ENCODE assay signal across 19 cellular contexts in the genomic region with DNA sequence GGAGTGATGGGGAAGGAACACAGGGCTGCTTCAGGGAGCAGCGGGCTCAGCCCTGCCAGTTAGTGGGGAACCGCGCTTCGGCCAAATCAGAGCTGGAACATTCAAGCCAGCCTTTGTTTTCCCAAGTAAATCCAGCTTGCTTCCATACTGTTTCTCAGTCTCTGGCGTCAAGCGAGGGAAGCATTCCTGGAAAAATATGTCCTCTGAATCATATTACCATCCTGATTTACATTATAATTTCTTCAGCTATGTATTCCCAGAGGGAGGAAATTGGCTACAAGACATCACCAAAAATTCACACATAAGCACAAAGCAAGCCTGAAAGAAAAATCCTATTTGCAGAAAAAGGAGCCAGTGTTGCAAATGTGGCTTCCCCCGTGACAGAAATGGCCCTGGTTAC.
DNase-seq lines count a peak whose midpoint lies in the region; ATAC-seq and TF ChIP-seq lines count a peak whose summit lies in the region.
"Had no signal": no experiment of that assay in that cellular context is flagged by ENCODE, and none has a peak within 500 bp of the region (broad histone marks: within the 10 kb centered on the region; RNA-seq: fewer than 3 reads in every experiment).

No MANE protein-coding gene starts in this region.

- H3K9me3 Mint-ChIP-seq in WTC11, result peaks cover 46% of the 10 kb centered on the region

- no peak overlapping the region for H4K8ac ChIP-seq in neuronal stem cell (ENCODE audit: low read depth, low read length)

- no peak overlapping the region for H2BK15ac ChIP-seq in neuronal stem cell (ENCODE audit: low read length)

- H3K4ac ChIP-seq in neuronal stem cell (ENCODE audit: low read length), result no peak overlapping the region

- H3K4me3 Mint-ChIP-seq in WTC11, result no peak overlapping the region

- no peak overlapping the region for H3K27ac ChIP-seq in neuronal stem cell (replicated peaks; ENCODE audit: low read length)
- H3K27ac ChIP-seq: 22Rv1; BLaER1 treated with 17β-estradiol and CSF1 and Interleukin-3, amounts not matched to agents 10 nM and 100 nM had no signal

- POLR2A ChIA-PET in WTC11 (lab: Charles Lee), result no interaction called here

- H3K36me3 ChIP-seq in adipocyte (ENCODE audit: control insufficient read depth, insufficient read depth, low read length, severe bottlenecking) (no peaks in the 10 kb centered on the region), neuronal stem cell (replicated peaks in 1 of 2; ENCODE audit: control insufficient read depth in 2 of 2, insufficient read depth in 2 of 2, low read length in 2 of 2) (no peaks in the 10 kb centered on the region)
- H3K36me3 ChIP-seq: BLaER1 treated with 17β-estradiol and CSF1 and Interleukin-3, amounts not matched to agents 10 nM and 100 nM had no signal

- H3K18ac ChIP-seq in neuronal stem cell (ENCODE audit: low read length), result no peak overlapping the region

- H3K27me3 Mint-ChIP-seq in WTC11 (ENCODE audit: low read depth), result no peaks in the 10 kb centered on the region; the same call in 1 of the 2 replicates

- H3K14ac ChIP-seq in neuronal stem cell (ENCODE audit: low read length), result no peak overlapping the region

- H3K23ac ChIP-seq in neuronal stem cell (ENCODE audit: low read depth, low read length, poor library complexity), result peak overlapping the region; percentile 75

- H2AFZ ChIP-seq in neuronal stem cell (ENCODE audit: low read length), result no peak overlapping the region

- H2AK5ac ChIP-seq in neuronal stem cell (ENCODE audit: low read depth, low read length), result no peak overlapping the region

- no peaks in the 10 kb centered on the region for H3K79me1 ChIP-seq in neuronal stem cell (ENCODE audit: low read depth, low read length)

- H3K9ac ChIP-seq in adipocyte (ENCODE audit: low read length), result peak overlapping the region; percentile 35
- no peak overlapping the region for H3K9ac ChIP-seq in neuronal stem cell (ENCODE audit: low read depth, low read length, poor library complexity)
- H3K9ac ChIP-seq: BLaER1 treated with 17β-estradiol and CSF1 and Interleukin-3, amounts not matched to agents 10 nM and 100 nM had no signal

- CTCF ChIA-PET in WTC11 (lab: Charles Lee), result interaction anchor here (1.0 to 1.3 kb wide), 4 partner anchors 8 to 673 kb away, joined by 3 read pairs; no protein-coding TSS in a partner anchor

- DNase-seq in AG10803 (ENCODE audit: low read depth) (peak; percentile 54), adipocyte (ENCODE audit: low read depth) (peak; percentile 14), fibroblast of peridontal ligament (ENCODE audit: extremely low read depth) (peak; percentile 90), neuronal stem cell (ENCODE audit: low spot score) (no peak), T1000 (lab: John Stamatoyannopoulos, UW) (no peak), WTC11 (ENCODE audit: low spot score) (no peak)
- no peak for DNase-seq in stimulated activated CD4-positive, alpha-beta T cell treated with anti-CD3 and anti-CD28 coated beads, Interleukin-4, amount 100 ng/mL, for 4 hours
- DNase-seq: DND-41, KG1, NCI-H1436 treated with DMSO at 0.1 percent for 48 hours, NCI-H2029 treated with DMSO at 0.1 percent for 48 hours, NCI-H510A treated with DMSO at 0.1 percent for 48 hours had no signal

- H3K27me3 ChIP-seq in adipocyte (replicated peaks; ENCODE audit: control insufficient read depth, insufficient read depth, low read length) (no peaks in the 10 kb centered on the region), neuronal stem cell (ENCODE audit: control insufficient read depth in 3 of 3, insufficient read depth in 3 of 3, low read depth in 1 of 3, low read length in 3 of 3) (no peaks in the 10 kb centered on the region)
- H3K27me3 ChIP-seq: BLaER1 treated with 17β-estradiol and CSF1 and Interleukin-3, amounts not matched to agents 10 nM and 100 nM had no signal

- no peak overlapping the region for H2BK120ac ChIP-seq in neuronal stem cell (ENCODE audit: low read depth, low read length)

- H3K9me3 ChIP-seq in adipocyte (ENCODE audit: control insufficient read depth, low read length) (peaks cover 17% of the 10 kb centered on the region), neuronal stem cell (replicated peaks in 1 of 2; ENCODE audit: control insufficient read depth in 2 of 2, insufficient read depth in 1 of 2, low read depth in 1 of 2, low read length in 2 of 2) (no peaks in the 10 kb centered on the region)

- H3K4me1 ChIP-seq in adipocyte (ENCODE audit: control insufficient read depth, insufficient read depth, low read length) (peaks cover 38% of the 10 kb centered on the region), neuronal stem cell (ENCODE audit: control insufficient read depth in 2 of 2, insufficient read depth in 1 of 2, low read depth in 1 of 2, low read length in 2 of 2) (peaks cover 1 to 4% of the 10 kb centered on the region in 2 donors)

- no peak overlapping the region for H3K4me2 ChIP-seq in neuronal stem cell (ENCODE audit: insufficient read depth, low read length, poor library complexity, severe bottlenecking)
- H3K4me2 ChIP-seq: BLaER1 treated with 17β-estradiol and CSF1 and Interleukin-3, amounts not matched to agents 10 nM and 100 nM had no signal

- H3K36me3 Mint-ChIP-seq in WTC11, result peaks cover 23% of the 10 kb centered on the region

- WGBS in neuronal stem cell (ENCODE audit: extremely low coverage in 2 of 2, insufficient read length in 2 of 2, insufficient replicate concordance in 1 of 2), 2 donors, result no CpG with 5 or more reads among the region's 7 CpGs

- H3K27ac Mint-ChIP-seq in WTC11, result no peak overlapping the region

- H3K4me1 Mint-ChIP-seq in WTC11, result peaks cover 44% of the 10 kb centered on the region

- H2BK12ac ChIP-seq in neuronal stem cell (ENCODE audit: low read length), result no peak overlapping the region

- no peak overlapping the region for H2BK5ac ChIP-seq in neuronal stem cell (ENCODE audit: low read length)

- TF ChIP-seq CTCF in AG10803 (conservative IDR thresholded peaks at IDR 0.05; ENCODE audit: low read length) (no peak), WTC11 (IDR thresholded peaks at IDR 0.05) (no peak)

- H3K4me3 ChIP-seq in AG10803 (ENCODE audit: low read length) (no peak overlapping the region), adipocyte (ENCODE audit: low read length) (no peak overlapping the region), neuronal stem cell (ENCODE audit: low read length in 2 of 2) (no peak overlapping the region)
- H3K4me3 ChIP-seq: BLaER1 treated with 17β-estradiol and CSF1 and Interleukin-3, amounts not matched to agents 10 nM and 100 nM; GM12878 had no signal

- ATAC-seq in GM21723 (IDR thresholded peaks at IDR 0.05; ENCODE audit: unreplicated experiment) (no peak), WTC11 (no peak)
- ATAC-seq: GM12878, HepG2, Panc1, Right ventricle myocardium inferior had no signal

- H4K91ac ChIP-seq in neuronal stem cell (ENCODE audit: low read depth, low read length, poor library complexity), result no peak overlapping the region

TF ChIP-seq in WTC11, 78 proteins besides CTCF, POLR2A, EP300 and RAD21:
- no peak for TF ChIP-seq ZSCAN18 (CRISPR knock-in tag; IDR thresholded peaks at IDR 0.05)
TF ChIP-seq in WTC11: peak in this region for 0.

Comparison
In these comparisons a context has a peak if more than half of its experiments do, and no peak if none do; other contexts are left out.
1. DNase-seq: peak in AG10803 (single experiment), adipocyte (single experiment) and fibroblast of peridontal ligament (single experiment); none in neuronal stem cell (single experiment), T1000 (single experiment), stimulated activated CD4-positive, alpha-beta T cell treated with anti-CD3 and anti-CD28 coated beads, Interleukin-4, amount 100 ng/mL, for 4 hours (0 of 2) and WTC11 (single experiment).